In genomic region chr10:69426376-69426727, GRCh38 we compare ENCODE assay signal across 18 cellular contexts. TPM values are rescaled to one million over a fixed set of nuclear protein-coding genes. Genes with fewer than 3 reads are reported as not detected.
A peak's percentile ranks its signal among the peaks of the same experiment; 100 is the strongest.
DNase-seq lines count a peak whose midpoint lies in the region; ATAC-seq and TF ChIP-seq lines count a peak whose summit lies in the region.
"Had no signal": no experiment of that assay in that cellular context is flagged by ENCODE, and none has a peak within 500 bp of the region (broad histone marks: within the 10 kb centered on the region; RNA-seq: fewer than 3 reads in every experiment).

No MANE protein-coding gene starts in this region.

- H3K27me3 Mint-ChIP-seq in GM23338 (ENCODE audit: insufficient read depth, low read depth, poor library complexity) = peaks cover 7% of the 10 kb centered on the region
- peaks cover 2% of the 10 kb centered on the region for H3K27me3 Mint-ChIP-seq in activated T-helper 1 cell treated with anti-CD3 and anti-CD28 coated beads, Interleukin-12 subunit alpha, Interleukin-12 subunit beta, Interleukin-2, Interleukin-4 antibody, amounts not matched to agents 30 ng/mL and 10 ng/mL and 1 ng/mL, durations not matched to agents 14 hours and 24 hours and 36 hours (ENCODE audit: insufficient read depth)

- DNase-seq in GM23338 (ENCODE audit: low spot score) = no peak
- no peak for DNase-seq in activated T-helper 1 cell treated with anti-CD3 and anti-CD28 coated beads, Interleukin-12 subunit alpha, Interleukin-12 subunit beta, Interleukin-2, Interleukin-4 antibody, amounts not matched to agents 30 ng/mL and 10 ng/mL and 1 ng/mL, durations not matched to agents 14 hours and 24 hours and 36 hours (ENCODE audit: low spot score)
- DNase-seq in left lobe of liver (ENCODE audit: low spot score) = no peak
- DNase-seq in smooth muscle cell (lab: John Stamatoyannopoulos, UW; ENCODE audit: unreplicated experiment) = no peak
- no peak for DNase-seq in putamen (ENCODE audit: low spot score)
- DNase-seq: activated B cell treated with CpG ODN at 0.5 μM for 24 hours; activated CD8-positive, alpha-beta memory T cell treated with anti-CD3 and anti-CD28 coated beads, Interleukin-2, amount 50 U/mL, for 48 hours; NCI-H345; SK-N-SH had no signal

- H3K9ac ChIP-seq in smooth muscle cell (ENCODE audit: low read depth) = no peak overlapping the region
- H3K9ac ChIP-seq: BLaER1, SK-N-SH had no signal

- H3K4me3 ChIP-seq in GM23338 (no peak overlapping the region), smooth muscle cell (no peak overlapping the region)
- H3K4me3 ChIP-seq: adrenal gland, BLaER1, coronary artery, GM12878, lung, thoracic aorta had no signal

- H3F3A ChIP-seq in GM23338 (replicated peaks; ENCODE audit: low read depth) (no peaks in the 10 kb centered on the region), smooth muscle cell (ENCODE audit: low read depth) (peaks cover 4% of the 10 kb centered on the region)

- ATAC-seq in GM23338 = no peak; the same call in 2 of the 3 replicates
- peak; percentile 19 for ATAC-seq in left lobe of liver
- no peak for ATAC-seq in HG02938 (IDR thresholded peaks at IDR 0.05; ENCODE audit: unreplicated experiment)
- ATAC-seq in GM19328 (IDR thresholded peaks at IDR 0.05; ENCODE audit: unreplicated experiment) = no peak
- no peak for ATAC-seq in GM19023 (IDR thresholded peaks at IDR 0.05; ENCODE audit: unreplicated experiment)

- TF ChIP-seq CTCF in GM23338 (conservative IDR thresholded peaks at IDR 0.05; ENCODE audit: low read depth in 2 of 2) = no peak
- TF ChIP-seq CTCF in smooth muscle cell (IDR thresholded peaks at IDR 0.05; ENCODE audit: borderline replicate concordance, insufficient read depth, poor library complexity, severe bottlenecking) = no peak

- H3K9me3 Mint-ChIP-seq in GM23338 = no peaks in the 10 kb centered on the region; the same call in 2 of the 3 replicates
- no peaks in the 10 kb centered on the region for H3K9me3 Mint-ChIP-seq in activated T-helper 1 cell treated with anti-CD3 and anti-CD28 coated beads, Interleukin-12 subunit alpha, Interleukin-12 subunit beta, Interleukin-2, Interleukin-4 antibody, amounts not matched to agents 30 ng/mL and 10 ng/mL and 1 ng/mL, durations not matched to agents 14 hours and 24 hours and 36 hours
- H3K9me3 Mint-ChIP-seq: activated B cell treated with CpG ODN at 0.5 μM for 24 hours had no signal

- H3K27ac Mint-ChIP-seq in GM23338 = no peak overlapping the region
- peak overlapping the region; percentile 9 for H3K27ac Mint-ChIP-seq in activated T-helper 1 cell treated with anti-CD3 and anti-CD28 coated beads, Interleukin-12 subunit alpha, Interleukin-12 subunit beta, Interleukin-2, Interleukin-4 antibody, amounts not matched to agents 30 ng/mL and 10 ng/mL and 1 ng/mL, durations not matched to agents 14 hours and 24 hours and 36 hours
- H3K27ac Mint-ChIP-seq: activated B cell treated with CpG ODN at 0.5 μM for 24 hours had no signal

- no peaks in the 10 kb centered on the region for H3K79me2 ChIP-seq in GM23338 (replicated peaks; ENCODE audit: insufficient read depth)
- H3K79me2 ChIP-seq in smooth muscle cell (ENCODE audit: low read depth) = no peaks in the 10 kb centered on the region

- H3K9me2 ChIP-seq in GM23338 (ENCODE audit: insufficient read depth) = peaks cover 11% of the 10 kb centered on the region; the same call in 1 of the 2 replicates
- H3K9me2 ChIP-seq: SK-N-SH had no signal

- no peaks in the 10 kb centered on the region for H3K27me3 ChIP-seq in GM23338 (ENCODE audit: insufficient read depth)
- no peaks in the 10 kb centered on the region for H3K27me3 ChIP-seq in smooth muscle cell (ENCODE audit: low read depth)
- H3K27me3 ChIP-seq: adrenal gland, BLaER1 had no signal

- H3K4me2 ChIP-seq in GM23338 (no peak overlapping the region), smooth muscle cell (no peak overlapping the region)
- H3K4me2 ChIP-seq: SK-N-SH had no signal

- H3K36me3 Mint-ChIP-seq in GM23338 (ENCODE audit: low read depth) = no peaks in the 10 kb centered on the region
- H3K36me3 Mint-ChIP-seq in activated T-helper 1 cell treated with anti-CD3 and anti-CD28 coated beads, Interleukin-12 subunit alpha, Interleukin-12 subunit beta, Interleukin-2, Interleukin-4 antibody, amounts not matched to agents 30 ng/mL and 10 ng/mL and 1 ng/mL, durations not matched to agents 14 hours and 24 hours and 36 hours (ENCODE audit: low read depth) = no peaks in the 10 kb centered on the region

- intact Hi-C loops in activated T-helper 1 cell treated with anti-CD3 and anti-CD28 coated beads, Interleukin-12 subunit alpha, Interleukin-12 subunit beta, Interleukin-2, Interleukin-4 antibody, amounts not matched to agents 30 ng/mL and 10 ng/mL and 1 ng/mL, durations not matched to agents 14 hours and 24 hours and 36 hours (cut with micrococcal nuclease) = no loop called here

- no peak overlapping the region for H3K4me3 Mint-ChIP-seq in GM23338
- H3K4me3 Mint-ChIP-seq in activated T-helper 1 cell treated with anti-CD3 and anti-CD28 coated beads, Interleukin-12 subunit alpha, Interleukin-12 subunit beta, Interleukin-2, Interleukin-4 antibody, amounts not matched to agents 30 ng/mL and 10 ng/mL and 1 ng/mL, durations not matched to agents 14 hours and 24 hours and 36 hours = no peak overlapping the region
- H3K4me3 Mint-ChIP-seq: activated B cell treated with CpG ODN at 0.5 μM for 24 hours had no signal

- H3K36me3 ChIP-seq in GM23338 (ENCODE audit: insufficient read depth) (no peaks in the 10 kb centered on the region), smooth muscle cell (ENCODE audit: low read depth) (no peaks in the 10 kb centered on the region)
- H3K36me3 ChIP-seq: adrenal gland, BLaER1, thoracic aorta had no signal

- peaks cover 6% of the 10 kb centered on the region for H3K4me1 Mint-ChIP-seq in GM23338
- H3K4me1 Mint-ChIP-seq in activated T-helper 1 cell treated with anti-CD3 and anti-CD28 coated beads, Interleukin-12 subunit alpha, Interleukin-12 subunit beta, Interleukin-2, Interleukin-4 antibody, amounts not matched to agents 30 ng/mL and 10 ng/mL and 1 ng/mL, durations not matched to agents 14 hours and 24 hours and 36 hours (ENCODE audit: low read depth) = peaks cover 37% of the 10 kb centered on the region

- H4K20me1 ChIP-seq in GM23338 (replicated peaks; ENCODE audit: insufficient read depth) (no peaks in the 10 kb centered on the region), smooth muscle cell (ENCODE audit: low read depth) (no peaks in the 10 kb centered on the region)
- H4K20me1 ChIP-seq: BLaER1 had no signal

- H3K4me1 ChIP-seq in GM23338 (ENCODE audit: insufficient read depth) = no peaks in the 10 kb centered on the region
- no peaks in the 10 kb centered on the region for H3K4me1 ChIP-seq in smooth muscle cell (ENCODE audit: low read depth)
- H3K4me1 ChIP-seq: adrenal gland had no signal

- WGBS in smooth muscle cell (ENCODE audit: low lambda C conversion rate) = 49% methylated on average over 4 of the region's 4 CpGs

- H3K27ac ChIP-seq in GM23338 (ENCODE audit: low read depth) = no peak overlapping the region
- peak overlapping the region; percentile 58 for H3K27ac ChIP-seq in smooth muscle cell (ENCODE audit: low read depth)
- H3K27ac ChIP-seq: BLaER1, coronary artery, thoracic aorta had no signal

- peak overlapping the region; percentile 76; the same call in 1 of the 2 replicates for H2AFZ ChIP-seq in GM23338
- no peak overlapping the region for H2AFZ ChIP-seq in smooth muscle cell (ENCODE audit: low read depth)

- H3K9me3 ChIP-seq in smooth muscle cell (replicated peaks; ENCODE audit: low read depth) = no peaks in the 10 kb centered on the region
- H3K9me3 ChIP-seq: adrenal gland, BLaER1, SK-N-SH, thoracic aorta had no signal

TF ChIP-seq in GM23338, 12 proteins besides CTCF, POLR2A, EP300 and RAD21 (continues in another document):
- TF ChIP-seq POLR2AphosphoS5 (IDR thresholded peaks at IDR 0.05; ENCODE audit: low read depth) (no peak), CREB1 (CRISPR knock-in tag; IDR thresholded peaks at IDR 0.05; ENCODE audit: low read depth) (no peak), EZH2phosphoT487 (IDR thresholded peaks at IDR 0.05; ENCODE audit: unreplicated experiment) (no peak), STAT1 (IDR thresholded peaks at IDR 0.05; ENCODE audit: unreplicated experiment) (no peak)

RNA-seq across cellular contexts. Expression of gene TACR2, which starts 9.6 kb away (rescaled TPM):
- 0.54 TPM in 1 of 2 replicates, not detected in the other for total RNA-seq in GM23338 (2014; rRNA removed; shearing (Covaris generic))
- not detected in 2 replicates for polyA plus RNA-seq in GM23338 (2016; fragmentation: Nextera tagmentation; extraction: Ambion mirVana)
- not detected in 2 replicates for total RNA-seq in activated T-helper 1 cell treated with anti-CD3 and anti-CD28 coated beads, Interleukin-12 subunit alpha, Interleukin-12 subunit beta, Interleukin-2, Interleukin-4 antibody, amounts not matched to agents 30 ng/mL and 10 ng/mL and 1 ng/mL, durations not matched to agents 14 hours and 24 hours and 36 hours
- total RNA-seq in left lobe of liver = not detected
- not detected in 2 replicates for total RNA-seq in smooth muscle cell
- 0.13 and 0.43 TPM in 2 replicates for polyA plus RNA-seq in smooth muscle cell
- total RNA-seq: activated B cell treated with CpG ODN at 0.5 μM for 24 hours, GM12878 had no signal

RNA-seq across cellular contexts. Expression of gene TSPAN15, which starts 24.9 kb away (rescaled TPM):
- total RNA-seq in GM23338 (2014; rRNA removed; shearing (Covaris generic)) = 10.1 and 12.5 TPM in 2 replicates
- polyA plus RNA-seq in GM23338 (2016; fragmentation: Nextera tagmentation; extraction: Ambion mirVana) (6.6 TPM in 2 replicates), smooth muscle cell (144 and 249 TPM in 2 replicates)
- 1.6 and 2.7 TPM in 2 replicates for total RNA-seq in activated T-helper 1 cell treated with anti-CD3 and anti-CD28 coated beads, Interleukin-12 subunit alpha, Interleukin-12 subunit beta, Interleukin-2, Interleukin-4 antibody, amounts not matched to agents 30 ng/mL and 10 ng/mL and 1 ng/mL, durations not matched to agents 14 hours and 24 hours and 36 hours
- total RNA-seq in left lobe of liver (3.8 TPM), smooth muscle cell (113 and 145 TPM in 2 replicates)
